6 cellular contexts compared by ENCODE assay signal in genomic region chr13:109877809-109878208, GRCh38.
"Had no signal": no experiment of that assay in that cellular context is flagged by ENCODE, and none has a peak within 500 bp of the region (broad histone marks: within the 10 kb centered on the region; RNA-seq: fewer than 3 reads in every experiment).

No MANE protein-coding gene starts in this region.

- DNase-seq: KBM-7, KG1 had no signal

- H3K4me1 Mint-ChIP-seq: IgD-negative memory B cell had no signal

- H3K4me3 ChIP-seq: K562 had no signal

- H3K27ac Mint-ChIP-seq: IgD-negative memory B cell had no signal

- H3K27me3 Mint-ChIP-seq: IgD-negative memory B cell had no signal

- H3K9me3 Mint-ChIP-seq: IgD-negative memory B cell had no signal

- H3K4me3 Mint-ChIP-seq: IgD-negative memory B cell had no signal

- ATAC-seq: HepG2, K562 had no signal

- H3K27ac ChIP-seq: HL-60 had no signal
